In the genomic region with DNA sequence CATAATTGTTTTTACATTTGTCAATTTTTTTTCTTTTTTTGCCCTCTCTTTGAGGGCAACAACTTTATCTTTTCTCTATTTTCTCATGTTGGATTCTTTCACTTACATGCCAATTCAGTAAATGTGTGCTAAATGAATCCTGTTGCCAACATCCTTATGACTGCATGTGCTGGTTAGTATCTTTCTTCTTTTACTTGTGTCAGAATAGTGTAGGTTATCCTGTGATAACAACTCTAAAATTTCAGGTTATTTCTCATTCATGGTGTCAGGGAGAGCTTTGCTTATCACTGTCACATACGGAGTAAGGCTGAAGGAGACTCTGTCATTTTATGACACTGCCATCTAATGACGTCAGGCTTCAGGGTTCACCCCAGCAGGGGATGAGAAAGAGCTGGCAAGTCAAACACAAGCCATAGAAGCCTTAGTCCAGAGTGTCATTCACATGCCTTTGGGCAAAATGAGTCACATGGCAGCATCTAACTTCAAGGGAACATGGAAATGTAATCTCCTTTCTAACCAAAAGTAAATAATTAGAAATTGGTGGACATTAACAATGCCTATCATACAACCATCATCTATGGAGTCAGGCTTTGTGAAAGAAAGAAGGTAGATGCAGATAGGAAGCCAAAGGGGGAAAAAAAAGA, we compare ENCODE assay signal across 8 cellular contexts.
DNase-seq lines count a peak whose midpoint lies in the region; ATAC-seq, FAIRE-seq and TF ChIP-seq lines count a peak whose summit lies in the region.

No MANE protein-coding gene starts in this region.

- WGBS in lower leg skin, 2 donors, result 48 to 68% methylated on average over 2 of the region's 2 CpGs

- H3K27ac ChIP-seq in foreskin keratinocyte, result peak overlapping the region; percentile 33

- TF ChIP-seq CTCF in AG10803 (conservative IDR thresholded peaks at IDR 0.05; ENCODE audit: low read length), result no peak
- no peak for TF ChIP-seq CTCF in foreskin keratinocyte (conservative IDR thresholded peaks at IDR 0.05)
- TF ChIP-seq CTCF in lower leg skin (IDR thresholded peaks at IDR 0.05), result no peak

- intact Hi-C loops in lower leg skin (cut with DNase I; ENCODE audit: low total_unique reads), result no loop called here

- FAIRE-seq in GM19239 (lab: Jason Lieb, UNC), result peak; percentile 69

- ATAC-seq in foreskin keratinocyte (peak; percentile 62), GM18861 (IDR thresholded peaks at IDR 0.05; ENCODE audit: unreplicated experiment) (no peak), GM21717 (IDR thresholded peaks at IDR 0.05; ENCODE audit: unreplicated experiment) (no peak)

- no peaks in the 10 kb centered on the region for H3K27me3 ChIP-seq in foreskin keratinocyte

- DNase-seq in AG10803 (ENCODE audit: low read depth) (peak; percentile 32), GM19239 (ENCODE audit: insufficient read length, low spot score) (no peak), RKO (ENCODE audit: low spot score) (peak; percentile 17), foreskin keratinocyte (peak; percentile 45 to 74), NCI-H146 treated with DMSO at 0.1 percent for 48 hours (lab: John Stamatoyannopoulos, UW; ENCODE audit: unreplicated experiment) (no peak), lower leg skin (ENCODE audit: low spot score in 2 of 2) (no peak)

- peaks cover 33% of the 10 kb centered on the region for H3K4me1 ChIP-seq in foreskin keratinocyte

- H3K4me3 ChIP-seq in AG10803 (ENCODE audit: low read length), result no peak overlapping the region
- H3K4me3 ChIP-seq in lower leg skin (ENCODE audit: low read depth, poor library complexity, severe bottlenecking), result no peak overlapping the region

- TF ChIP-seq POLR2A in lower leg skin (IDR thresholded peaks at IDR 0.05), result no peak

Comparison
In these comparisons a context has a peak if more than half of its experiments do, and no peak if none do; other contexts are left out.
1. DNase-seq: peak in AG10803 (single experiment), RKO (single experiment) and foreskin keratinocyte (2 of 2); none in GM19239 (single experiment), NCI-H146 treated with DMSO at 0.1 percent for 48 hours (single experiment) and lower leg skin (0 of 2).